Comparison of ENCODE assay signal across 1 cellular context in the genomic region with DNA sequence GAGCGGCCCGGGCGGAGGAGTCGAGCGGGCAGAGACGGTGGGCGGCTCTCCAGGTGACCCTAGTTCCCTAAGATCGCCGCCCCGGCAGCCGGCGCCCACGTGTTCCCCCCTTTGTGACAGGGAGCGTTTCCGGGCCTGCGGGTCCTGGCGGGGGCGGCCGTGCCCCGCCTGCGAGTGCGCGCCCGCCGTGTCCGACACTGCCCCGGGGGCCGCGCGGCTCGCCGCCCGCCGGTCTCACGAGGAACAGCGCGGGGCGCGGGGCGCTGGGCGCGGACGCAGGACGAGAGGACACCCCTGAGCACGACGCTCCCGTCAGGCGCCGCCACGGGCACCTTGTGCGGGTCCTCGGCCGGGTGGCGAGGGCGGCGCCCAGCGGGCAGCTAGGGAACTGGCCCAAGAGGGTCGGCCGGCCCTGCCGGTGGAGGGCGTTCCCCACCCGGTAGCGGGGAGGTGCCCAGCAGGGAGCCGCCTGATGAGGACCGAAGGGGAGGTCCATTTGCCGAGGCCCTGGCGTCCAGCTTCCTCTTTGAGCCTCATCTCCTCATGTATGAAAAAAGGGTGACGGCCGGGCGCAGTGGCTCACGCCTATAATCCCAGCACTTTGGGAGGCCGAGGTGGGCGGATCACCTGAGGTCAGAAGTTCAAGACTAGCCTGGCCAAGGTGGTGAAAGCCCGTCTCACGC.
TF ChIP-seq lines count a peak whose summit lies in the region.

A gene (minus strand): TSS at position 137 of the 683 bp plus-strand sequence. CDS start 535 bp downstream, outside the sequence.

TF ChIP-seq in H1, 55 proteins besides CTCF, POLR2A, EP300 and RAD21 (continued from another document):
- TF ChIP-seq, protein P1, sequence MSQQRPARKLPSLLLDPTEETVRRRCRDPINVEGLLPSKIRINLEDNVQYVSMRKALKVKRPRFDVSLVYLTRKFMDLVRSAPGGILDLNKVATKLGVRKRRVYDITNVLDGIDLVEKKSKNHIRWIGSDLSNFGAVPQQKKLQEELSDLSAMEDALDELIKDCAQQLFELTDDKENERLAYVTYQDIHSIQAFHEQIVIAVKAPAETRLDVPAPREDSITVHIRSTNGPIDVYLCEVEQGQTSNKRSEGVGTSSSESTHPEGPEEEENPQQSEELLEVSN (IDR thresholded peaks at IDR 0.05): peak; percentile 51; the same call in 1 of the 2 replicates
- no peak for TF ChIP-seq SP2 (IDR thresholded peaks at IDR 0.05; ENCODE audit: low read length)
- TF ChIP-seq EZH2 (IDR thresholded peaks at IDR 0.05; ENCODE audit: low read depth, low read length, severe bottlenecking): no peak
- peak; percentile 4 to 66; a peak in 1 of 4 replicates for TF ChIP-seq HDAC2 (IDR thresholded peaks at IDR 0.05; ENCODE audit: borderline replicate concordance in 1 of 2, low read depth in 2 of 2, low read length in 2 of 2)
- no peak; the same call in 1 of the 2 replicates for TF ChIP-seq RFX5 (IDR thresholded peaks at IDR 0.05; ENCODE audit: borderline replicate concordance, low read depth, low read length)
- no peak for TF ChIP-seq NANOG (IDR thresholded peaks at IDR 0.05; ENCODE audit: insufficient read depth, low read depth, low read length, poor library complexity, severe bottlenecking)
- TF ChIP-seq, protein P2, sequence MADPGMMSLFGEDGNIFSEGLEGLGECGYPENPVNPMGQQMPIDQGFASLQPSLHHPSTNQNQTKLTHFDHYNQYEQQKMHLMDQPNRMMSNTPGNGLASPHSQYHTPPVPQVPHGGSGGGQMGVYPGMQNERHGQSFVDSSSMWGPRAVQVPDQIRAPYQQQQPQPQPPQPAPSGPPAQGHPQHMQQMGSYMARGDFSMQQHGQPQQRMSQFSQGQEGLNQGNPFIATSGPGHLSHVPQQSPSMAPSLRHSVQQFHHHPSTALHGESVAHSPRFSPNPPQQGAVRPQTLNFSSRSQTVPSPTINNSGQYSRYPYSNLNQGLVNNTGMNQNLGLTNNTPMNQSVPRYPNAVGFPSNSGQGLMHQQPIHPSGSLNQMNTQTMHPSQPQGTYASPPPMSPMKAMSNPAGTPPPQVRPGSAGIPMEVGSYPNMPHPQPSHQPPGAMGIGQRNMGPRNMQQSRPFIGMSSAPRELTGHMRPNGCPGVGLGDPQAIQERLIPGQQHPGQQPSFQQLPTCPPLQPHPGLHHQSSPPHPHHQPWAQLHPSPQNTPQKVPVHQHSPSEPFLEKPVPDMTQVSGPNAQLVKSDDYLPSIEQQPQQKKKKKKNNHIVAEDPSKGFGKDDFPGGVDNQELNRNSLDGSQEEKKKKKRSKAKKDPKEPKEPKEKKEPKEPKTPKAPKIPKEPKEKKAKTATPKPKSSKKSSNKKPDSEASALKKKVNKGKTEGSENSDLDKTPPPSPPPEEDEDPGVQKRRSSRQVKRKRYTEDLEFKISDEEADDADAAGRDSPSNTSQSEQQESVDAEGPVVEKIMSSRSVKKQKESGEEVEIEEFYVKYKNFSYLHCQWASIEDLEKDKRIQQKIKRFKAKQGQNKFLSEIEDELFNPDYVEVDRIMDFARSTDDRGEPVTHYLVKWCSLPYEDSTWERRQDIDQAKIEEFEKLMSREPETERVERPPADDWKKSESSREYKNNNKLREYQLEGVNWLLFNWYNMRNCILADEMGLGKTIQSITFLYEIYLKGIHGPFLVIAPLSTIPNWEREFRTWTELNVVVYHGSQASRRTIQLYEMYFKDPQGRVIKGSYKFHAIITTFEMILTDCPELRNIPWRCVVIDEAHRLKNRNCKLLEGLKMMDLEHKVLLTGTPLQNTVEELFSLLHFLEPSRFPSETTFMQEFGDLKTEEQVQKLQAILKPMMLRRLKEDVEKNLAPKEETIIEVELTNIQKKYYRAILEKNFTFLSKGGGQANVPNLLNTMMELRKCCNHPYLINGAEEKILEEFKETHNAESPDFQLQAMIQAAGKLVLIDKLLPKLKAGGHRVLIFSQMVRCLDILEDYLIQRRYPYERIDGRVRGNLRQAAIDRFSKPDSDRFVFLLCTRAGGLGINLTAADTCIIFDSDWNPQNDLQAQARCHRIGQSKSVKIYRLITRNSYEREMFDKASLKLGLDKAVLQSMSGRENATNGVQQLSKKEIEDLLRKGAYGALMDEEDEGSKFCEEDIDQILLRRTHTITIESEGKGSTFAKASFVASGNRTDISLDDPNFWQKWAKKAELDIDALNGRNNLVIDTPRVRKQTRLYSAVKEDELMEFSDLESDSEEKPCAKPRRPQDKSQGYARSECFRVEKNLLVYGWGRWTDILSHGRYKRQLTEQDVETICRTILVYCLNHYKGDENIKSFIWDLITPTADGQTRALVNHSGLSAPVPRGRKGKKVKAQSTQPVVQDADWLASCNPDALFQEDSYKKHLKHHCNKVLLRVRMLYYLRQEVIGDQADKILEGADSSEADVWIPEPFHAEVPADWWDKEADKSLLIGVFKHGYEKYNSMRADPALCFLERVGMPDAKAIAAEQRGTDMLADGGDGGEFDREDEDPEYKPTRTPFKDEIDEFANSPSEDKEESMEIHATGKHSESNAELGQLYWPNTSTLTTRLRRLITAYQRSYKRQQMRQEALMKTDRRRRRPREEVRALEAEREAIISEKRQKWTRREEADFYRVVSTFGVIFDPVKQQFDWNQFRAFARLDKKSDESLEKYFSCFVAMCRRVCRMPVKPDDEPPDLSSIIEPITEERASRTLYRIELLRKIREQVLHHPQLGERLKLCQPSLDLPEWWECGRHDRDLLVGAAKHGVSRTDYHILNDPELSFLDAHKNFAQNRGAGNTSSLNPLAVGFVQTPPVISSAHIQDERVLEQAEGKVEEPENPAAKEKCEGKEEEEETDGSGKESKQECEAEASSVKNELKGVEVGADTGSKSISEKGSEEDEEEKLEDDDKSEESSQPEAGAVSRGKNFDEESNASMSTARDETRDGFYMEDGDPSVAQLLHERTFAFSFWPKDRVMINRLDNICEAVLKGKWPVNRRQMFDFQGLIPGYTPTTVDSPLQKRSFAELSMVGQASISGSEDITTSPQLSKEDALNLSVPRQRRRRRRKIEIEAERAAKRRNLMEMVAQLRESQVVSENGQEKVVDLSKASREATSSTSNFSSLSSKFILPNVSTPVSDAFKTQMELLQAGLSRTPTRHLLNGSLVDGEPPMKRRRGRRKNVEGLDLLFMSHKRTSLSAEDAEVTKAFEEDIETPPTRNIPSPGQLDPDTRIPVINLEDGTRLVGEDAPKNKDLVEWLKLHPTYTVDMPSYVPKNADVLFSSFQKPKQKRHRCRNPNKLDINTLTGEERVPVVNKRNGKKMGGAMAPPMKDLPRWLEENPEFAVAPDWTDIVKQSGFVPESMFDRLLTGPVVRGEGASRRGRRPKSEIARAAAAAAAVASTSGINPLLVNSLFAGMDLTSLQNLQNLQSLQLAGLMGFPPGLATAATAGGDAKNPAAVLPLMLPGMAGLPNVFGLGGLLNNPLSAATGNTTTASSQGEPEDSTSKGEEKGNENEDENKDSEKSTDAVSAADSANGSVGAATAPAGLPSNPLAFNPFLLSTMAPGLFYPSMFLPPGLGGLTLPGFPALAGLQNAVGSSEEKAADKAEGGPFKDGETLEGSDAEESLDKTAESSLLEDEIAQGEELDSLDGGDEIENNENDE (IDR thresholded peaks at IDR 0.05; ENCODE audit: insufficient replicate concordance, low read length): no peak
- TF ChIP-seq KDM5A (IDR thresholded peaks at IDR 0.05; ENCODE audit: low read length): no peak
- 0 out of 2 replicates have a peak, but pooled peaks have one; percentile 0 for TF ChIP-seq SRF (IDR thresholded peaks at IDR 0.05; ENCODE audit: low read depth, low read length)
- TF ChIP-seq MAFK (IDR thresholded peaks at IDR 0.05; ENCODE audit: low read depth, low read length): no peak
- TF ChIP-seq SAP30 (IDR thresholded peaks at IDR 0.05; ENCODE audit: insufficient read depth, insufficient replicate concordance, low read length): no peak
- TF ChIP-seq YY1 (IDR thresholded peaks at IDR 0.05; ENCODE audit: low read depth, low read length): peak; percentile 28; the same call in 1 of the 2 replicates
- TF ChIP-seq, protein P3, sequence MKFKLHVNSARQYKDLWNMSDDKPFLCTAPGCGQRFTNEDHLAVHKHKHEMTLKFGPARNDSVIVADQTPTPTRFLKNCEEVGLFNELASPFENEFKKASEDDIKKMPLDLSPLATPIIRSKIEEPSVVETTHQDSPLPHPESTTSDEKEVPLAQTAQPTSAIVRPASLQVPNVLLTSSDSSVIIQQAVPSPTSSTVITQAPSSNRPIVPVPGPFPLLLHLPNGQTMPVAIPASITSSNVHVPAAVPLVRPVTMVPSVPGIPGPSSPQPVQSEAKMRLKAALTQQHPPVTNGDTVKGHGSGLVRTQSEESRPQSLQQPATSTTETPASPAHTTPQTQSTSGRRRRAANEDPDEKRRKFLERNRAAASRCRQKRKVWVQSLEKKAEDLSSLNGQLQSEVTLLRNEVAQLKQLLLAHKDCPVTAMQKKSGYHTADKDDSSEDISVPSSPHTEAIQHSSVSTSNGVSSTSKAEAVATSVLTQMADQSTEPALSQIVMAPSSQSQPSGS (IDR thresholded peaks at IDR 0.05; ENCODE audit: low read length): 0 out of 2 replicates have a peak, but pooled peaks have one; percentile 26
- TF ChIP-seq, protein P4, sequence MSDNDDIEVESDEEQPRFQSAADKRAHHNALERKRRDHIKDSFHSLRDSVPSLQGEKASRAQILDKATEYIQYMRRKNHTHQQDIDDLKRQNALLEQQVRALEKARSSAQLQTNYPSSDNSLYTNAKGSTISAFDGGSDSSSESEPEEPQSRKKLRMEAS (IDR thresholded peaks at IDR 0.05): peak; percentile 96
- TF ChIP-seq ZNF274 (IDR thresholded peaks at IDR 0.05; ENCODE audit: borderline replicate concordance, extremely low read depth, low read length): no peak
- no peak for TF ChIP-seq HDAC6 (IDR thresholded peaks at IDR 0.05; ENCODE audit: low read depth, low read length)
- TF ChIP-seq BCL11A (IDR thresholded peaks at IDR 0.05; ENCODE audit: low read depth in 2 of 2, low read length in 2 of 2): no peak
- peak; percentile 31; the same call in 1 of the 2 replicates for TF ChIP-seq TAF1 (IDR thresholded peaks at IDR 0.05; ENCODE audit: low read depth, low read length)
- TF ChIP-seq CHD2 (IDR thresholded peaks at IDR 0.05; ENCODE audit: low read length): peak; percentile 50; the same call in 1 of the 2 replicates
- TF ChIP-seq SIN3A (conservative IDR thresholded peaks at IDR 0.05 in 1 of 2, IDR thresholded peaks at IDR 0.05 in 1 of 2; ENCODE audit: low read depth in 1 of 2, low read length in 2 of 2): peak; percentile 69 to 96
- TF ChIP-seq EGR1 (IDR thresholded peaks at IDR 0.05; ENCODE audit: borderline replicate concordance, low read depth, low read length): peak; percentile 45; the same call in 1 of the 2 replicates
- no peak for TF ChIP-seq SIRT6 (IDR thresholded peaks at IDR 0.05; ENCODE audit: low read length)
- no peak for TF ChIP-seq CBX5 (IDR thresholded peaks at IDR 0.05; ENCODE audit: low read depth, low read length)
- TF ChIP-seq SP4 (IDR thresholded peaks at IDR 0.05; ENCODE audit: low read length): peak; percentile 97
- TF ChIP-seq POU5F1 (IDR thresholded peaks at IDR 0.05; ENCODE audit: low read depth, low read length): no peak
- TF ChIP-seq TEAD4 (IDR thresholded peaks at IDR 0.05; ENCODE audit: low read depth, low read length): peak; percentile 1; the same call in 1 of the 2 replicates
- TF ChIP-seq CTBP2 (IDR thresholded peaks at IDR 0.05; ENCODE audit: borderline replicate concordance, insufficient read depth, insufficient read length, low read length): no peak
- TF ChIP-seq GTF2F1 (IDR thresholded peaks at IDR 0.05; ENCODE audit: borderline replicate concordance, low read depth, low read length): peak; percentile 66; the same call in 1 of the 2 replicates
- no peak for TF ChIP-seq RNF2 (IDR thresholded peaks at IDR 0.05; ENCODE audit: borderline replicate concordance, low read depth, low read length, missing control alignments, poor library complexity, severe bottlenecking)
- no peak for TF ChIP-seq NRF1 (IDR thresholded peaks at IDR 0.05; ENCODE audit: low read depth, low read length)
- no peak for TF ChIP-seq BRCA1 (IDR thresholded peaks at IDR 0.05; ENCODE audit: low read depth, low read length)
- TF ChIP-seq SUZ12 (IDR thresholded peaks at IDR 0.05; ENCODE audit: low read length): no peak
